ENCODE assay signal across 12 cellular contexts in the genomic region with DNA sequence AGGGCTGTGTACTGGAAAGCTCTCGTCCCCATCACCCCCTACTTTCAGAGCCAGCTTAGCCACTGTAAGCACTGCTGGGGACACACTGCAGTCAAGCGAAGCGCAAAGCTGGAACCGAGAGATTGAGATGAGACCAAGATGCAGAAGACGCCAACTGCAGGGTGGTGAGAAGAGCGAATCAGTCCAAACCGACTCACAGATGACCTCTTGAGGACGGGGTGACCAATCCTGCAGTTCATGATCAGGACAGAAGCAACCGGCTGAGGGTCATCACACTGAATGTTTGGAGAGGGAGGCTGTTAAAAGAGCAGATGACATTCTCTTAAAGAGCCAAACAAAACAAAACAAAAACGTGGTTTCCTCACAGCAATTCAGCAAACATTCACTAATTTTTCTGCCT. TPM values are rescaled to one million over a fixed set of nuclear protein-coding genes. Genes with fewer than 3 reads are reported as not detected.
A peak's percentile ranks its signal among the peaks of the same experiment; 100 is the strongest.
DNase-seq lines count a peak whose midpoint lies in the region; ATAC-seq and TF ChIP-seq lines count a peak whose summit lies in the region.
"Had no signal": no experiment of that assay in that cellular context is flagged by ENCODE, and none has a peak within 500 bp of the region (broad histone marks: within the 10 kb centered on the region; RNA-seq: fewer than 3 reads in every experiment).

No MANE protein-coding gene starts in this region.

- intact Hi-C loops in gastrocnemius medialis (cut with DNase I; ENCODE audit: low total_unique reads): loop anchor here (10.0 kb wide), 1 partner anchor 343 kb away; no protein-coding TSS in a partner anchor

- no peak overlapping the region for H3K27ac Mint-ChIP-seq in glutamatergic neuron (ENCODE audit: unreplicated experiment)
- H3K27ac Mint-ChIP-seq: activated T-helper 1 cell treated with anti-CD3 and anti-CD28 coated beads, Interleukin-12 subunit alpha, Interleukin-12 subunit beta, Interleukin-2, Interleukin-4 antibody, amounts not matched to agents 30 ng/mL and 10 ng/mL and 1 ng/mL, durations not matched to agents 14 hours and 24 hours and 36 hours had no signal

- H3K4me3 Mint-ChIP-seq in glutamatergic neuron (ENCODE audit: unreplicated experiment): no peak overlapping the region
- H3K4me3 Mint-ChIP-seq: activated T-helper 1 cell treated with anti-CD3 and anti-CD28 coated beads, Interleukin-12 subunit alpha, Interleukin-12 subunit beta, Interleukin-2, Interleukin-4 antibody, amounts not matched to agents 30 ng/mL and 10 ng/mL and 1 ng/mL, durations not matched to agents 14 hours and 24 hours and 36 hours had no signal

- H3K36me3 ChIP-seq in gastrocnemius medialis: no peaks in the 10 kb centered on the region

- peak; percentile 19 for DNase-seq in cerebellar cortex (ENCODE audit: low spot score)
- no peak for DNase-seq in gastrocnemius medialis
- no peak for DNase-seq in glutamatergic neuron
- DNase-seq in NCI-H1092 (lab: John Stamatoyannopoulos, UW): no peak
- DNase-seq in foreskin keratinocyte: no peak
- DNase-seq: NCI-H1417; stimulated activated CD4-positive, alpha-beta T cell treated with anti-CD3 and anti-CD28 coated beads, Interleukin-12 subunit alpha, Interleukin-12 subunit beta, amount 100 ng/mL, for 4 hours had no signal

- ATAC-seq in GM18498 (IDR thresholded peaks at IDR 0.05; ENCODE audit: unreplicated experiment) (peak; percentile 73), HG03108 (IDR thresholded peaks at IDR 0.05; ENCODE audit: unreplicated experiment) (peak; percentile 81), gastrocnemius medialis (peak; percentile 67 to 74), GM21576 (IDR thresholded peaks at IDR 0.05; ENCODE audit: unreplicated experiment) (no peak), foreskin keratinocyte (no peak)
- ATAC-seq: left colon had no signal

- no peak for TF ChIP-seq POLR2A in gastrocnemius medialis (IDR thresholded peaks at IDR 0.05)

- in situ Hi-C loops in gastrocnemius medialis (cut with MboI; ENCODE audit: low sequenced_read_pairs in 4 of 4): loop anchor here (10.0 kb wide), 3 partner anchors 83 to 113 kb away; a partner anchor contains a TSS

- no peak overlapping the region for H3K27ac ChIP-seq in gastrocnemius medialis
- no peak overlapping the region for H3K27ac ChIP-seq in foreskin keratinocyte

- H3K9me3 Mint-ChIP-seq in glutamatergic neuron (ENCODE audit: unreplicated experiment): peaks cover 2% of the 10 kb centered on the region
- H3K9me3 Mint-ChIP-seq: activated T-helper 1 cell treated with anti-CD3 and anti-CD28 coated beads, Interleukin-12 subunit alpha, Interleukin-12 subunit beta, Interleukin-2, Interleukin-4 antibody, amounts not matched to agents 30 ng/mL and 10 ng/mL and 1 ng/mL, durations not matched to agents 14 hours and 24 hours and 36 hours had no signal

- TF ChIP-seq CTCF in gastrocnemius medialis (IDR thresholded peaks at IDR 0.05 in 4 of 5, conservative IDR thresholded peaks at IDR 0.05 in 1 of 5): peak in 2 of 5 experiments; percentile 15 to 29
- TF ChIP-seq CTCF in glutamatergic neuron (IDR thresholded peaks at IDR 0.05; ENCODE audit: partially characterized antibody, unreplicated experiment): no peak
- TF ChIP-seq CTCF in foreskin keratinocyte (conservative IDR thresholded peaks at IDR 0.05): no peak

- H3K27me3 ChIP-seq in gastrocnemius medialis: no peaks in the 10 kb centered on the region
- no peaks in the 10 kb centered on the region for H3K27me3 ChIP-seq in foreskin keratinocyte

- no peaks in the 10 kb centered on the region for H3K27me3 Mint-ChIP-seq in glutamatergic neuron (ENCODE audit: unreplicated experiment)

- H3K4me1 ChIP-seq in gastrocnemius medialis (peaks cover 0 to 4% of the 10 kb centered on the region in 2 donors), foreskin keratinocyte (no peaks in the 10 kb centered on the region)

- H3K36me3 Mint-ChIP-seq in glutamatergic neuron (ENCODE audit: unreplicated experiment): no peaks in the 10 kb centered on the region

- no peak overlapping the region for H3K4me3 ChIP-seq in gastrocnemius medialis

- H3K9me3 ChIP-seq in gastrocnemius medialis: no peaks in the 10 kb centered on the region

- H3K4me1 Mint-ChIP-seq in glutamatergic neuron (ENCODE audit: low read depth, unreplicated experiment): peaks cover 3% of the 10 kb centered on the region

RNA-seq across cellular contexts. Expression of a gene that starts 8.5 kb away (rescaled TPM):
- total RNA-seq in gastrocnemius medialis (1 to 10 TPM in 1 of 4 donors, under 1 TPM in 3; 0.20 to 1.3 (median 0.24) TPM), glutamatergic neuron (ENCODE audit: unreplicated experiment) (2.3 TPM), foreskin keratinocyte (13.6 and 15.9 TPM in 2 replicates)
- polyA plus RNA-seq in foreskin keratinocyte: 2.8 and 4.1 TPM in 2 replicates

RNA-seq across cellular contexts. Expression of a gene that starts 36.2 kb away (rescaled TPM):
- total RNA-seq in gastrocnemius medialis (10 to 100 TPM; 12.3 to 52.9 (median 30.2) TPM), glutamatergic neuron (ENCODE audit: unreplicated experiment) (6.6 TPM), foreskin keratinocyte (0.14 and 0.82 TPM in 2 replicates)
- 0.49 and 0.88 TPM in 2 replicates for polyA plus RNA-seq in foreskin keratinocyte

Comparison
In these comparisons a context has a peak if more than half of its experiments do, and no peak if none do; other contexts are left out.
1. ATAC-seq: peak in GM18498 (single experiment), HG03108 (single experiment) and gastrocnemius medialis (2 of 2); none in GM21576 (single experiment) and foreskin keratinocyte (single experiment).